31 cellular contexts compared by ENCODE assay signal in the genomic region with DNA sequence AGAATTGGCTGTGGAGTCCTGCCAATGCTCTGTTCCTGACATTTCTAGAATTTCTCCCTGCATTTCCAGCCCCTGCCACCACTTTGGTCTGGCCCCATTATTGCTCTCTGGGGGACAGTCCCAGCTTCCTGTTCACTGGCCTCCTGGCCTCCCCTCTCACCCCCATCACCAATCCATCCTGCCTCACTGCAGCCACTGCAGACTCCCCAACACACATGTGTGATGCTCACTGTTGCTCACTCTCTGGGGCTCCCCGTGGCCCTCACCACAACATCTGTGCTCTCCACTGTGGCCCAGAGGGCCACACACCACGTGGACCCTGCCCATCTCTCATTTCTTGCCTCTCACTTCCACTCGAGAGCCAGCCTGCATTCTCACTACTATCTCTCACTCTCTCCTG.
A peak's percentile ranks its signal among the peaks of the same experiment; 100 is the strongest.
DNase-seq lines count a peak whose midpoint lies in the region; ATAC-seq, FAIRE-seq and TF ChIP-seq lines count a peak whose summit lies in the region.
"Had no signal": no experiment of that assay in that cellular context is flagged by ENCODE, and none has a peak within 500 bp of the region (broad histone marks: within the 10 kb centered on the region; RNA-seq: fewer than 3 reads in every experiment).

No MANE protein-coding gene starts in this region.

- H2AFZ ChIP-seq in GM12878 (ENCODE audit: control insufficient read depth, low read depth, low read length): no peak overlapping the region

- H3K9ac ChIP-seq in GM12878 (ENCODE audit: control insufficient read depth, insufficient read depth, low read length): no peak overlapping the region

- intact Hi-C loops in GM12878 (cut with micrococcal nuclease; ENCODE audit: unreplicated experiment): no loop called here
- intact Hi-C loops in heart right ventricle (cut with DNase I): loop anchor here in 2 of 10 donors (10.0 kb wide), 1 partner anchor 87 kb away; a partner anchor contains a TSS

- no peak for TF ChIP-seq CTCF in GM12878 (IDR thresholded peaks at IDR 0.05 in 2 of 3, conservative IDR thresholded peaks at IDR 0.05 in 1 of 3; ENCODE audit: control insufficient read depth in 2 of 3, extremely low read depth in 1 of 3, insufficient read depth in 1 of 3, low read depth in 3 of 3, low read length in 3 of 3)
- TF ChIP-seq CTCF in heart right ventricle (IDR thresholded peaks at IDR 0.05): no peak

- peaks cover 3% of the 10 kb centered on the region; the same call in 1 of the 2 replicates for H3K4me1 ChIP-seq in GM12878 (ENCODE audit: control insufficient read depth, insufficient read depth, low read length)
- H3K4me1 ChIP-seq in heart right ventricle: peaks cover 28 to 66% (median 51%) of the 10 kb centered on the region in 9 donors

- in situ Hi-C loops in GM12878 (cut with MboI): no loop called here

- POLR2A ChIA-PET in GM12878 (lab: Charles Lee): no interaction called here
- POLR2A ChIA-PET in naive thymus-derived CD8-positive, alpha-beta T cell (lab: Charles Lee): no interaction called here
- POLR2A ChIA-PET in T-cell (lab: Charles Lee): no interaction called here

- no peak for TF ChIP-seq EP300 in GM12878 (IDR thresholded peaks at IDR 0.05; ENCODE audit: borderline replicate concordance in 1 of 2, control insufficient read depth in 1 of 2, low read depth in 2 of 2, low read length in 2 of 2)

- TF ChIP-seq POLR2A in GM12878 (IDR thresholded peaks at IDR 0.05; ENCODE audit: low read depth, low read length): no peak

- peak; percentile 77 for ATAC-seq in stimulated activated naive CD8-positive, alpha-beta T cell treated with anti-CD3 and anti-CD28 coated beads, Interleukin-15, amount 100 ng/mL, for 72 hours
- ATAC-seq in stimulated activated naive CD8-positive, alpha-beta T cell treated with anti-CD3 and anti-CD28 coated beads, Interleukin-15, Interleukin-2, amounts not matched to agents 100 U/mL and 50 U/mL, for 24 hours: no peak
- ATAC-seq in GM12878 (peak; percentile 41), T-cell (replicated peaks in 1 of 4) (no peak), HG03280 (IDR thresholded peaks at IDR 0.05; ENCODE audit: unreplicated experiment) (no peak), heart right ventricle (no peak)
- ATAC-seq in naive thymus-derived CD8-positive, alpha-beta T cell: no peak
- ATAC-seq: body of pancreas, left colon, Panc1, psoas muscle had no signal

- H3K4me1 Mint-ChIP-seq in stimulated activated naive CD8-positive, alpha-beta T cell treated with anti-CD3 and anti-CD28 coated beads, Interleukin-15, amount 100 ng/mL, for 72 hours: peaks cover 40% of the 10 kb centered on the region
- peaks cover 24 to 45% (median 34%) of the 10 kb centered on the region in 4 donors for H3K4me1 Mint-ChIP-seq in naive thymus-derived CD8-positive, alpha-beta T cell
- peaks cover 4 to 12% (median 5%) of the 10 kb centered on the region in 3 donors for H3K4me1 Mint-ChIP-seq in T-cell

- H3K4me3 Mint-ChIP-seq in stimulated activated naive CD8-positive, alpha-beta T cell treated with anti-CD3 and anti-CD28 coated beads, Interleukin-15, amount 100 ng/mL, for 72 hours: no peak overlapping the region
- H3K4me3 Mint-ChIP-seq in naive thymus-derived CD8-positive, alpha-beta T cell: no peak overlapping the region
- H3K4me3 Mint-ChIP-seq in T-cell: no peak overlapping the region

- no peak overlapping the region for H3K4me3 ChIP-seq in GM12878
- H3K4me3 ChIP-seq in heart right ventricle: no peak overlapping the region
- H3K4me3 ChIP-seq: adrenal gland, body of pancreas, HAP-1, psoas muscle, transverse colon had no signal

- H3K79me2 ChIP-seq in GM12878 (ENCODE audit: control insufficient read depth, insufficient read depth, low read length): no peaks in the 10 kb centered on the region; the same call in none of the 2 replicates

- H3K36me3 ChIP-seq in GM12878 (ENCODE audit: control insufficient read depth in 2 of 2, insufficient read depth in 2 of 2, low read length in 1 of 2) (peaks cover 0 to 4% of the 10 kb centered on the region in 2 experiments; a peak in 2 of 4 replicates), heart right ventricle (no peaks in the 10 kb centered on the region)
- H3K36me3 ChIP-seq: adrenal gland, BE2C, HAP-1, neutrophil, transverse colon had no signal

- no peak overlapping the region for H3K27ac ChIP-seq in GM12878 (ENCODE audit: control insufficient read depth, insufficient read depth)
- no peak overlapping the region for H3K27ac ChIP-seq in heart right ventricle
- H3K27ac ChIP-seq: body of pancreas, neutrophil, VCaP had no signal

- no peaks in the 10 kb centered on the region for H3K9me3 ChIP-seq in GM12878 (replicated peaks; ENCODE audit: control insufficient read depth, insufficient read depth, low read length)
- no peaks in the 10 kb centered on the region for H3K9me3 ChIP-seq in heart right ventricle
- H3K9me3 ChIP-seq: adrenal gland, BE2C, body of pancreas, HAP-1, neutrophil, psoas muscle, transverse colon had no signal

- 0% methylated on average over 3 of the region's 3 CpGs for WGBS in GM12878 (ENCODE audit: insufficient coverage, insufficient replicate concordance, low lambda C conversion rate, missing lambda C conversion rate)
- 64 to 82% methylated on average over 3 of the region's 3 CpGs for WGBS in heart right ventricle, 2 donors

- RAD21 ChIA-PET in GM12878 (lab: Charles Lee; ENCODE audit: unreplicated experiment): no interaction called here

- no peaks in the 10 kb centered on the region for H3K27me3 Mint-ChIP-seq in stimulated activated naive CD8-positive, alpha-beta T cell treated with anti-CD3 and anti-CD28 coated beads, Interleukin-15, amount 100 ng/mL, for 72 hours
- no peaks in the 10 kb centered on the region for H3K27me3 Mint-ChIP-seq in naive thymus-derived CD8-positive, alpha-beta T cell
- H3K27me3 Mint-ChIP-seq in T-cell: no peaks in the 10 kb centered on the region

- no peak for DNase-seq in stimulated activated naive CD8-positive, alpha-beta T cell treated with anti-CD3 and anti-CD28 coated beads, Interleukin-15, amount 100 ng/mL, for 72 hours
- DNase-seq in stimulated activated naive CD8-positive, alpha-beta T cell treated with anti-CD3 and anti-CD28 coated beads, Interleukin-15, Interleukin-2, amounts not matched to agents 100 U/mL and 50 U/mL, for 24 hours: no peak
- DNase-seq in GM12878 (ENCODE audit: low read depth, low spot score): no peak
- no peak for DNase-seq in naive thymus-derived CD8-positive, alpha-beta T cell
- DNase-seq in EL: no peak
- DNase-seq in T-cell: no peak
- no peak for DNase-seq in heart right ventricle
- DNase-seq: ACHN; activated CD4-positive, alpha-beta T cell treated with anti-CD3 and anti-CD28 coated beads for 4 hours; activated gamma-delta T cell; adrenal gland; BE2C; body of pancreas; cerebellar nuclear complex; DMS153; left colon; MV-4-11; NCI-H1436 treated with DMSO at 0.1 percent for 48 hours; NCI-H2081 treated with DMSO at 0.1 percent for 48 hours; NCI-H226; psoas muscle; SHP77 treated with DMSO at 0.1 percent for 48 hours; stimulated activated CD4-positive, alpha-beta T cell treated with anti-CD3 and anti-CD28 coated beads, Interleukin-4, amount 100 ng/mL, for 1 hour; T-helper 9 cell; transverse colon had no signal

- BruUV-seq in GM12878 (replicated peaks; lab: Mats Ljungman, UMichigan): no TSS peak

- H3K27me3 ChIP-seq in GM12878 (replicated peaks in 1 of 2; ENCODE audit: control insufficient read depth in 2 of 2, insufficient read depth in 2 of 2, low read length in 1 of 2) (no peaks in the 10 kb centered on the region), heart right ventricle (no peaks in the 10 kb centered on the region)
- H3K27me3 ChIP-seq: adrenal gland, BE2C, body of pancreas, neutrophil, transverse colon had no signal

- CTCF ChIA-PET in GM12878 (lab: Yijun Ruan, JAX): no interaction called here
- CTCF ChIA-PET in T-cell (lab: Charles Lee): no interaction called here

- H3K9me3 Mint-ChIP-seq in stimulated activated naive CD8-positive, alpha-beta T cell treated with anti-CD3 and anti-CD28 coated beads, Interleukin-15, amount 100 ng/mL, for 72 hours: no peaks in the 10 kb centered on the region
- H3K9me3 Mint-ChIP-seq in naive thymus-derived CD8-positive, alpha-beta T cell: no peaks in the 10 kb centered on the region
- no peaks in the 10 kb centered on the region for H3K9me3 Mint-ChIP-seq in T-cell

- SMC1A ChIA-PET in GM12878 (lab: Charles Lee; ENCODE audit: uncharacterized antibody, unreplicated experiment): no interaction called here

- H4K20me1 ChIP-seq in GM12878 (ENCODE audit: control insufficient read depth, insufficient read depth): no peaks in the 10 kb centered on the region

- H3K36me3 Mint-ChIP-seq in naive thymus-derived CD8-positive, alpha-beta T cell: no peaks in the 10 kb centered on the region
- peaks cover 4% of the 10 kb centered on the region for H3K36me3 Mint-ChIP-seq in T-cell

- no peak for TF ChIP-seq RAD21 in GM12878 (IDR thresholded peaks at IDR 0.05; ENCODE audit: insufficient read depth, low read depth, low read length)

- FAIRE-seq in GM12878 (lab: Jason Lieb, UNC): no peak
- FAIRE-seq: GM12892 had no signal

- H3K4me2 ChIP-seq in GM12878 (ENCODE audit: control insufficient read depth, insufficient read depth): no peak overlapping the region

- H3K27ac Mint-ChIP-seq in stimulated activated naive CD8-positive, alpha-beta T cell treated with anti-CD3 and anti-CD28 coated beads, Interleukin-15, amount 100 ng/mL, for 72 hours: no peak overlapping the region
- peak overlapping the region in 6 of 10 donors; percentile 21 to 84 (median 59) for H3K27ac Mint-ChIP-seq in naive thymus-derived CD8-positive, alpha-beta T cell
- peak overlapping the region in 1 of 2 donors; percentile 72 for H3K27ac Mint-ChIP-seq in T-cell

Comparison
In these comparisons a context has a peak if more than half of its experiments do, and no peak if none do; other contexts are left out.
1. ATAC-seq: peak in stimulated activated naive CD8-positive, alpha-beta T cell treated with anti-CD3 and anti-CD28 coated beads, Interleukin-15, amount 100 ng/mL, for 72 hours (single experiment) and GM12878 (single experiment); none in stimulated activated naive CD8-positive, alpha-beta T cell treated with anti-CD3 and anti-CD28 coated beads, Interleukin-15, Interleukin-2, amounts not matched to agents 100 U/mL and 50 U/mL, for 24 hours (single experiment), naive thymus-derived CD8-positive, alpha-beta T cell (0 of 2), T-cell (0 of 4), HG03280 (single experiment) and heart right ventricle (0 of 8).
2. H3K27ac Mint-ChIP-seq: peak in naive thymus-derived CD8-positive, alpha-beta T cell (6 of 10); none in stimulated activated naive CD8-positive, alpha-beta T cell treated with anti-CD3 and anti-CD28 coated beads, Interleukin-15, amount 100 ng/mL, for 72 hours (0 of 2).